Comparison of ENCODE assay signal across 16 cellular contexts in the genomic region with DNA sequence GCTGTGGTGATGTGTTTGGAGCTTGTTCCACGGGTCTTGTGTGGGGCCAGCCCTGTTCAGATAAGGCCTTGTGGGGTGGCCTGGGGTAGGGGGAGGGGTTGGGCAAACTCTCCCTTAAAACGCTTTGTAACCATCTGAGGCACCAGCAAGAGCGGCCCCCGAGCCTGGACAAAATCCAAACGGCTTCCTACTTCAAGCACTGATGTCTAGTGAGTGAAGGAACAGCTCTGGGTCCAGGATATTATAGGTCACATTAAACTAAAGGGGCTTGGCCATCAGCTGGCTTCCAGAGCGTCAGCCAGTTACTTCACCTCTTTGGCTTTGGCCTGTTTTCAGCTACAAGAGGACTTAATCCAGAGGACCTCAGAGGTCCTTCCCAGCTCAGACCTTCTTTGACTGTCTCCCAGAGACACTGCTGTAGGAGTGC. TPM values are rescaled to one million over a fixed set of nuclear protein-coding genes. Genes with fewer than 3 reads are reported as not detected.
DNase-seq lines count a peak whose midpoint lies in the region; ATAC-seq and TF ChIP-seq lines count a peak whose summit lies in the region.
"Had no signal": no experiment of that assay in that cellular context is flagged by ENCODE, and none has a peak within 500 bp of the region (broad histone marks: within the 10 kb centered on the region; RNA-seq: fewer than 3 reads in every experiment).

No MANE protein-coding gene starts in this region.

- TF ChIP-seq POLR2A in right lobe of liver (IDR thresholded peaks at IDR 0.05) = peak; percentile 33
- TF ChIP-seq POLR2A in stomach (IDR thresholded peaks at IDR 0.05) = no peak

- no peaks in the 10 kb centered on the region for H3K27me3 ChIP-seq in right lobe of liver
- no peaks in the 10 kb centered on the region for H3K27me3 ChIP-seq in stomach

- H3K9me3 Mint-ChIP-seq in CD14-positive monocyte = no peaks in the 10 kb centered on the region
- no peaks in the 10 kb centered on the region for H3K9me3 Mint-ChIP-seq in activated naive CD4-positive, alpha-beta T cell treated with anti-CD3 and anti-CD28 coated beads for 36 hours
- H3K9me3 Mint-ChIP-seq: activated T-helper 17 cell treated with anti-CD3 and anti-CD28 coated beads, Interleukin-2, amount 50 U/mL, for 72 hours had no signal

- WGBS in right lobe of liver (ENCODE audit: insufficient coverage, low coverage, low lambda C conversion rate, missing lambda C conversion rate) = 54% methylated on average over 4 of the region's 6 CpGs
- WGBS in stomach, 5 donors = 13 to 35% (median 22%) methylated on average over 5 to 6 of the region's 6 CpGs

- peaks cover 13% of the 10 kb centered on the region for H3K4me1 Mint-ChIP-seq in CD14-positive monocyte
- H3K4me1 Mint-ChIP-seq in activated naive CD4-positive, alpha-beta T cell treated with anti-CD3 and anti-CD28 coated beads for 36 hours (ENCODE audit: low read depth) = peaks cover 7% of the 10 kb centered on the region
- H3K4me1 Mint-ChIP-seq: activated T-helper 17 cell treated with anti-CD3 and anti-CD28 coated beads, Interleukin-2, amount 50 U/mL, for 72 hours had no signal

- H3K36me3 Mint-ChIP-seq in CD14-positive monocyte = peaks cover 26 to 33% of the 10 kb centered on the region in 2 donors
- peaks cover 5% of the 10 kb centered on the region for H3K36me3 Mint-ChIP-seq in activated naive CD4-positive, alpha-beta T cell treated with anti-CD3 and anti-CD28 coated beads for 36 hours (ENCODE audit: low read depth)

- H3K4me1 ChIP-seq in right lobe of liver (no peaks in the 10 kb centered on the region), stomach (peaks cover 0 to 47% (median 24%) of the 10 kb centered on the region in 4 donors)

- TF ChIP-seq EP300 in stomach (IDR thresholded peaks at IDR 0.05) = no peak

- H3K4me3 Mint-ChIP-seq in CD14-positive monocyte = no peak overlapping the region
- H3K4me3 Mint-ChIP-seq in activated naive CD4-positive, alpha-beta T cell treated with anti-CD3 and anti-CD28 coated beads for 36 hours = no peak overlapping the region
- H3K4me3 Mint-ChIP-seq: activated T-helper 17 cell treated with anti-CD3 and anti-CD28 coated beads, Interleukin-2, amount 50 U/mL, for 72 hours had no signal

- H3K27ac ChIP-seq in coronary artery (peak overlapping the region; percentile 28 to 71), right lobe of liver (peak overlapping the region in 1 of 3 donors; percentile 3), stomach (peak overlapping the region; percentile 51 to 81 (median 70))

- in situ Hi-C loops in KBM-7 (cut with MboI; ENCODE audit: low pct_unique_long_range_greater_than_20kb, low sequenced_read_pairs) = no loop called here

- intact Hi-C loops in right lobe of liver (cut with DNase I) (loop anchor here in 1 of 2 donors (5.0 to 10.0 kb wide), 2 partner anchors 46 to 109 kb away; no protein-coding TSS in a partner anchor), stomach (cut with DNase I; ENCODE audit: low total_unique reads) (loop anchor here (10.0 kb wide), 1 partner anchor 49 kb away; a partner anchor contains a TSS), CD14-positive monocyte (cut with micrococcal nuclease) (loop anchor here in 1 of 2 donors (5.0 kb wide), 1 partner anchor 41 kb away; no protein-coding TSS in a partner anchor)
- intact Hi-C loops in activated naive CD4-positive, alpha-beta T cell treated with anti-CD3 and anti-CD28 coated beads for 36 hours (cut with micrococcal nuclease) = no loop called here

- CTCF ChIA-PET in activated naive CD4-positive, alpha-beta T cell treated with anti-CD3 and anti-CD28 coated beads for 36 hours (lab: Charles Lee) = interaction anchor here (0.8 to 1.0 kb wide), 2 partner anchors 53 to 580 kb away, joined by 4 read pairs; no protein-coding TSS in a partner anchor

- ATAC-seq in right lobe of liver (peak in 3 of 4 donors; percentile 3 to 7 (median 6)), GM21786 (IDR thresholded peaks at IDR 0.05; ENCODE audit: unreplicated experiment) (no peak)

- H3K27me3 Mint-ChIP-seq in CD14-positive monocyte (ENCODE audit: low read depth in 3 of 3) = peaks cover 0 to 6% (median 2%) of the 10 kb centered on the region in 3 donors
- H3K27me3 Mint-ChIP-seq in activated naive CD4-positive, alpha-beta T cell treated with anti-CD3 and anti-CD28 coated beads for 36 hours (ENCODE audit: low read depth) = no peaks in the 10 kb centered on the region
- H3K27me3 Mint-ChIP-seq: activated T-helper 17 cell treated with anti-CD3 and anti-CD28 coated beads, Interleukin-2, amount 50 U/mL, for 72 hours had no signal

- peak; percentile 17 for DNase-seq in OCI-M1 (lab: John Stamatoyannopoulos, UW)
- no peak for DNase-seq in coronary artery (ENCODE audit: low spot score)
- DNase-seq in right lobe of liver = no peak
- DNase-seq in stomach = no peak
- DNase-seq in KBM-7 = no peak
- DNase-seq in CD14-positive monocyte (ENCODE audit: low spot score) = no peak
- no peak for DNase-seq in activated naive CD4-positive, alpha-beta T cell treated with anti-CD3 and anti-CD28 coated beads for 36 hours
- DNase-seq: activated CD4-positive, CD25-positive, alpha-beta regulatory T cell; DMS53; NCI-H1048; NCI-H510A treated with DMSO at 0.1 percent for 48 hours; SHP77; stimulated activated CD4-positive, alpha-beta T cell treated with anti-CD3 and anti-CD28 coated beads, Interleukin-4, amount 100 ng/mL, for 4 hours had no signal

- H3K4me3 ChIP-seq in coronary artery = peak overlapping the region; percentile 10
- no peak overlapping the region for H3K4me3 ChIP-seq in right lobe of liver
- no peak overlapping the region for H3K4me3 ChIP-seq in stomach

- H3K27ac Mint-ChIP-seq in CD14-positive monocyte = peak overlapping the region in 1 of 7 donors; percentile 46
- H3K27ac Mint-ChIP-seq in activated naive CD4-positive, alpha-beta T cell treated with anti-CD3 and anti-CD28 coated beads for 36 hours = no peak overlapping the region
- H3K27ac Mint-ChIP-seq: activated T-helper 17 cell treated with anti-CD3 and anti-CD28 coated beads, Interleukin-2, amount 50 U/mL, for 72 hours had no signal

- no peak for TF ChIP-seq CTCF in coronary artery (IDR thresholded peaks at IDR 0.05)
- no peak for TF ChIP-seq CTCF in right lobe of liver (IDR thresholded peaks at IDR 0.05)
- no peak for TF ChIP-seq CTCF in stomach (IDR thresholded peaks at IDR 0.05)
- no peak for TF ChIP-seq CTCF in CD14-positive monocyte (IDR thresholded peaks at IDR 0.05)

- H3K36me3 ChIP-seq in right lobe of liver (peaks cover 0 to 89% (median 58%) of the 10 kb centered on the region in 4 donors), stomach (peaks cover 14 to 45% (median 42%) of the 10 kb centered on the region in 4 donors)

- H3K9me3 ChIP-seq in right lobe of liver (no peaks in the 10 kb centered on the region), stomach (no peaks in the 10 kb centered on the region)

RNA-seq across cellular contexts. Expression of a gene that starts 11.9 kb away (rescaled TPM):
- total RNA-seq in right lobe of liver (1,000 to 10,000 TPM in 2 of 6 experiments, 100 to 1,000 TPM in 4; 621 to 1,110 (median 800) TPM), stomach (100 to 1,000 TPM in 4 of 5 donors, 10 to 100 TPM in 1; 72.4 to 334 (median 186) TPM)
- polyA plus RNA-seq in stomach (100 to 1,000 TPM in 1 of 3 donors, 10 to 100 TPM in 2; 45.5 to 126 (median 68.9) TPM), CD14-positive monocyte (1 to 10 TPM; 8.0 to 9.9 TPM)
- not detected for total RNA-seq in activated naive CD4-positive, alpha-beta T cell treated with anti-CD3 and anti-CD28 coated beads for 36 hours
- total RNA-seq: activated T-helper 17 cell treated with anti-CD3 and anti-CD28 coated beads, Interleukin-2, amount 50 U/mL, for 72 hours had no signal

RNA-seq across cellular contexts. Expression of a gene that starts 31.1 kb away (rescaled TPM):
- 1,000 to 10,000 TPM; 1,040 to 1,391 (median 1,137) TPM for total RNA-seq in right lobe of liver
- total RNA-seq in stomach = 1 to 10 TPM in 2 of 5 donors, under 1 TPM in 3; 0.45 to 4.1 (median 0.87) TPM
- polyA plus RNA-seq in stomach = 1 to 10 TPM in 2 of 3 donors, under 1 TPM in 1; 0.92 to 5.2 (median 1.9) TPM
- under 1 TPM; 0.75 to 0.79 TPM for polyA plus RNA-seq in CD14-positive monocyte
- not detected for total RNA-seq in activated naive CD4-positive, alpha-beta T cell treated with anti-CD3 and anti-CD28 coated beads for 36 hours
- total RNA-seq: frontal cortex had no signal

RNA-seq across cellular contexts. Expression of a gene that starts 49.3 kb away (rescaled TPM):
- total RNA-seq in right lobe of liver = 10 to 100 TPM; 23.0 to 27.2 (median 23.9) TPM
- 10 to 100 TPM; 13.4 to 56.5 (median 14.0) TPM for total RNA-seq in stomach
- polyA plus RNA-seq in stomach = 10 to 100 TPM in 2 of 3 donors, 1 to 10 TPM in 1; 9.3 to 10.6 (median 10.2) TPM
- polyA plus RNA-seq in CD14-positive monocyte = 1 to 10 TPM; 6.2 to 8.8 TPM
- total RNA-seq in activated naive CD4-positive, alpha-beta T cell treated with anti-CD3 and anti-CD28 coated beads for 36 hours = 1 to 10 TPM; 2.9 to 3.7 TPM

RNA-seq across cellular contexts. Expression of a gene that starts 55.9 kb away (rescaled TPM):
- total RNA-seq in right lobe of liver (1 to 10 TPM; 4.6 to 6.7 (median 6.0) TPM), stomach (10 to 100 TPM in 3 of 5 donors, 1 to 10 TPM in 2; 4.7 to 21.0 (median 12.1) TPM)
- polyA plus RNA-seq in stomach (1 to 10 TPM; 2.7 to 6.6 (median 3.8) TPM), CD14-positive monocyte (1 to 10 TPM; 3.2 to 6.1 TPM)
- total RNA-seq in activated naive CD4-positive, alpha-beta T cell treated with anti-CD3 and anti-CD28 coated beads for 36 hours = 10 to 100 TPM; 18.7 to 22.0 TPM

RNA-seq across cellular contexts. Expression of a gene that starts 56.0 kb away (rescaled TPM):
- total RNA-seq in right lobe of liver (10 to 100 TPM; 10.9 to 35.5 (median 29.2) TPM), stomach (10 to 100 TPM; 10.3 to 57.5 (median 27.7) TPM)
- polyA plus RNA-seq in stomach (10 to 100 TPM; 14.9 to 24.7 (median 22.9) TPM), CD14-positive monocyte (10 to 100 TPM; 23.8 to 27.4 TPM)
- total RNA-seq in activated naive CD4-positive, alpha-beta T cell treated with anti-CD3 and anti-CD28 coated beads for 36 hours = 100 to 1,000 TPM; 177 to 188 TPM

Comparison
In these comparisons a context has a peak if more than half of its experiments do, and no peak if none do; other contexts are left out.
1. RNA of a gene that starts 11.9 kb away (total RNA-seq): 621 to 1,110 TPM in right lobe of liver and 72.4 to 334 TPM in stomach; not detected in activated naive CD4-positive, alpha-beta T cell treated with anti-CD3 and anti-CD28 coated beads for 36 hours; every median in the first group is over 10 times any median in the second.
2. RNA of a gene that starts 31.1 kb away (total RNA-seq): 1,040 to 1,391 TPM in right lobe of liver; 0.45 to 4.1 TPM in stomach and not detected in activated naive CD4-positive, alpha-beta T cell treated with anti-CD3 and anti-CD28 coated beads for 36 hours; every median in the first group is over 100 times any median in the second.